28 cellular contexts compared by ENCODE assay signal in genomic region chr7:30667172-30667571, GRCh38. TPM values are rescaled to one million over a fixed set of nuclear protein-coding genes. Genes with fewer than 3 reads are reported as not detected.
"Had no signal": no experiment of that assay in that cellular context is flagged by ENCODE, and none has a peak within 500 bp of the region (broad histone marks: within the 10 kb centered on the region; RNA-seq: fewer than 3 reads in every experiment).

No MANE protein-coding gene starts in this region.

- H3K9me3 Mint-ChIP-seq: stimulated activated naive B cell treated with anti-CD40 and anti-IgM and Interleukin-4, amounts not matched to agents 10 μg/mL and 1 μg/mL and 100 μg/mL, for 72 hours; stimulated activated naive CD8-positive, alpha-beta T cell treated with anti-CD3 and anti-CD28 coated beads, Interleukin-15, Interleukin-2, amounts not matched to agents 100 ng/mL and 50 ng/mL, for 24 hours; type B pancreatic cell had no signal

- H3K9me3 ChIP-seq: stomach, suprapubic skin, testis, thoracic aorta, thyroid gland, tibial artery, tibial nerve, transverse colon, upper lobe of left lung, upper lobe of right lung, uterus, vagina had no signal

- H3K27ac Mint-ChIP-seq: stimulated activated effector memory CD8-positive, alpha-beta T cell treated with anti-CD3 and anti-CD28 coated beads, Interleukin-12 subunit alpha, Interleukin-12 subunit beta, amount 100 ng/mL, for 72 hours; stimulated activated memory B cell treated with anti-CD40 and anti-IgM and Interleukin-4, amounts not matched to agents 10 μg/mL and 1 μg/mL and 100 μg/mL, for 72 hours; stimulated activated naive B cell treated with anti-CD40 and anti-IgM and Interleukin-4, amounts not matched to agents 10 μg/mL and 1 μg/mL and 100 μg/mL, for 72 hours; stimulated activated naive CD8-positive, alpha-beta T cell treated with anti-CD3 and anti-CD28 coated beads, Interleukin-15, amount 100 ng/mL, for 72 hours; stimulated activated naive CD8-positive, alpha-beta T cell treated with anti-CD3 and anti-CD28 coated beads, Interleukin-15, Interleukin-2, amounts not matched to agents 100 ng/mL and 50 ng/mL, for 24 hours; type B pancreatic cell had no signal

- H3K4me3 Mint-ChIP-seq: stimulated activated effector memory CD8-positive, alpha-beta T cell treated with anti-CD3 and anti-CD28 coated beads, Interleukin-12 subunit alpha, Interleukin-12 subunit beta, amount 100 ng/mL, for 72 hours; stimulated activated memory B cell treated with anti-CD40 and anti-IgM and Interleukin-4, amounts not matched to agents 10 μg/mL and 1 μg/mL and 100 μg/mL, for 72 hours; stimulated activated naive B cell treated with anti-CD40 and anti-IgM and Interleukin-4, amounts not matched to agents 10 μg/mL and 1 μg/mL and 100 μg/mL, for 72 hours; stimulated activated naive CD8-positive, alpha-beta T cell treated with anti-CD3 and anti-CD28 coated beads, Interleukin-15, amount 100 ng/mL, for 72 hours; stimulated activated naive CD8-positive, alpha-beta T cell treated with anti-CD3 and anti-CD28 coated beads, Interleukin-15, Interleukin-2, amounts not matched to agents 100 ng/mL and 50 ng/mL, for 24 hours; type B pancreatic cell had no signal

- H3K4me1 ChIP-seq: stomach, suprapubic skin, testis, thyroid gland, tibial artery, tibial nerve, transverse colon, upper lobe of left lung, upper lobe of right lung, uterus, vagina had no signal

- H3K27ac ChIP-seq: stomach, suprapubic skin, testis, thoracic aorta, thyroid gland, tibial artery, tibial nerve, transverse colon, upper lobe of left lung, upper lobe of right lung, uterus, vagina had no signal

- H3K27me3 ChIP-seq: testis, thyroid gland, tibial nerve, transverse colon, upper lobe of left lung, upper lobe of right lung, uterus, vagina had no signal

- H3K4me1 Mint-ChIP-seq: stimulated activated effector memory CD8-positive, alpha-beta T cell treated with anti-CD3 and anti-CD28 coated beads, Interleukin-12 subunit alpha, Interleukin-12 subunit beta, amount 100 ng/mL, for 72 hours; stimulated activated memory B cell treated with anti-CD40 and anti-IgM and Interleukin-4, amounts not matched to agents 10 μg/mL and 1 μg/mL and 100 μg/mL, for 72 hours; stimulated activated naive B cell treated with anti-CD40 and anti-IgM and Interleukin-4, amounts not matched to agents 10 μg/mL and 1 μg/mL and 100 μg/mL, for 72 hours; stimulated activated naive CD8-positive, alpha-beta T cell treated with anti-CD3 and anti-CD28 coated beads, Interleukin-15, amount 100 ng/mL, for 72 hours had no signal

- H3K36me3 ChIP-seq: stomach, suprapubic skin, thoracic aorta, thyroid gland, tibial artery, tibial nerve, transverse colon, upper lobe of left lung, upper lobe of right lung, uterus, vagina had no signal

- H3K4me3 ChIP-seq: stomach, suprapubic skin, testis, thoracic aorta, thyroid gland, tibial artery, tibial nerve, transverse colon, upper lobe of left lung, upper lobe of right lung, uterus, vagina had no signal

- H3K27me3 Mint-ChIP-seq: stimulated activated naive CD8-positive, alpha-beta T cell treated with anti-CD3 and anti-CD28 coated beads, Interleukin-15, amount 100 ng/mL, for 72 hours had no signal

- ATAC-seq: stimulated activated effector memory CD8-positive, alpha-beta T cell treated with anti-CD3 and anti-CD28 coated beads, Interleukin-12 subunit alpha, Interleukin-12 subunit beta, amount 100 ng/mL, for 72 hours; stimulated activated memory B cell treated with anti-CD40 and anti-IgM and Interleukin-4, amounts not matched to agents 10 μg/mL and 1 μg/mL and 100 μg/mL, for 72 hours; stimulated activated naive B cell treated with anti-CD40 and anti-IgM and Interleukin-4, amounts not matched to agents 10 μg/mL and 1 μg/mL and 100 μg/mL, for 72 hours; stimulated activated naive CD8-positive, alpha-beta T cell treated with anti-CD3 and anti-CD28 coated beads, Interleukin-15, amount 100 ng/mL, for 72 hours; stimulated activated naive CD8-positive, alpha-beta T cell treated with anti-CD3 and anti-CD28 coated beads, Interleukin-15, Interleukin-2, amounts not matched to agents 100 U/mL and 50 U/mL, for 24 hours; upper lobe of right lung had no signal

- DNase-seq: stimulated activated CD4-positive, alpha-beta T cell treated with anti-CD3 and anti-CD28 coated beads, Interleukin-2, amount 100 ng/mL, for 48 hours; stimulated activated CD4-positive, alpha-beta T cell treated with anti-CD3 and anti-CD28 coated beads, Interleukin-4, amount 100 ng/mL, for 1 hour; stimulated activated CD4-positive, alpha-beta T cell treated with anti-CD3 and anti-CD28 coated beads, Interleukin-4, amount 100 ng/mL, for 24 hours; stimulated activated CD4-positive, alpha-beta T cell treated with anti-CD3 and anti-CD28 coated beads, Interleukin-4, amount 100 ng/mL, for 4 hours; stimulated activated CD8-positive, alpha-beta memory T cell treated with anti-CD3 and anti-CD28 coated beads, Interleukin-4, amount 100 ng/mL, for 48 hours; stimulated activated naive B cell treated with anti-CD40 and anti-IgM and Interleukin-4, amounts not matched to agents 10 μg/mL and 1 μg/mL and 100 μg/mL, for 72 hours; stimulated activated naive CD4-positive, alpha-beta T cell; stimulated activated naive CD4-positive, alpha-beta T cell treated with Interleukin-2 at 50 U/mL for 16 hours; stimulated activated naive CD8-positive, alpha-beta T cell treated with anti-CD3 and anti-CD28 coated beads, Interleukin-15, amount 100 ng/mL, for 72 hours; stimulated activated naive CD8-positive, alpha-beta T cell treated with anti-CD3 and anti-CD28 coated beads, Interleukin-15, Interleukin-2, amounts not matched to agents 100 U/mL and 50 U/mL, for 24 hours; stomach; substantia nigra; testis; thyroid gland; tibial artery; transverse colon; trophoblast cell; upper lobe of left lung; upper lobe of right lung; uterus had no signal

- H3K36me3 Mint-ChIP-seq: stimulated activated effector memory CD8-positive, alpha-beta T cell treated with anti-CD3 and anti-CD28 coated beads, Interleukin-12 subunit alpha, Interleukin-12 subunit beta, amount 100 ng/mL, for 72 hours; stimulated activated memory B cell treated with anti-CD40 and anti-IgM and Interleukin-4, amounts not matched to agents 10 μg/mL and 1 μg/mL and 100 μg/mL, for 72 hours; stimulated activated naive B cell treated with anti-CD40 and anti-IgM and Interleukin-4, amounts not matched to agents 10 μg/mL and 1 μg/mL and 100 μg/mL, for 72 hours; type B pancreatic cell had no signal

RNA-seq across cellular contexts. Expression of gene CRHR2, which starts 15.1 kb away (rescaled TPM):
- total RNA-seq: stomach, transverse colon, upper lobe of right lung, vagina had no signal
- polyA plus RNA-seq: stomach had no signal
